ENCODE assay signal across 8 cellular contexts in genomic region chr2:55049794-55050132, GRCh38. TPM values are rescaled to one million over a fixed set of nuclear protein-coding genes. Genes with fewer than 3 reads are reported as not detected.
DNase-seq lines count a peak whose midpoint lies in the region; ATAC-seq and TF ChIP-seq lines count a peak whose summit lies in the region.

No MANE protein-coding gene starts in this region.

- 0 to 1% (median 1%) methylated on average over 6 to 41 of the region's 45 CpGs; no CpG with 5 or more reads in 1 of the 4 donors for WGBS in adrenal gland, 4 donors
- 1% methylated on average over 27 to 37 of the region's 45 CpGs for WGBS in tibial nerve, 2 donors

- peaks cover 73% of the 10 kb centered on the region for H3K4me1 ChIP-seq in CD4-positive, alpha-beta memory T cell (ENCODE audit: insufficient read depth, low read length)
- H3K4me1 ChIP-seq in adrenal gland (replicated peaks in 1 of 2) (peaks cover 22 to 49% of the 10 kb centered on the region in 2 donors), left lung (peaks cover 36 to 53% of the 10 kb centered on the region in 2 donors), tibial nerve (peaks cover 0 to 49% (median 24%) of the 10 kb centered on the region in 4 donors)

- TF ChIP-seq POLR2A in adrenal gland (IDR thresholded peaks at IDR 0.05) (no peak), tibial nerve (IDR thresholded peaks at IDR 0.05) (no peak)

- intact Hi-C loops in CD4-positive, alpha-beta memory T cell (cut with micrococcal nuclease) = loop anchor here (1.0 to 10.0 kb wide), 13 partner anchors 34 to 935 kb away; partner anchors contain the start of genes ACYP2, CCDC88A, CFAP36 and CLHC1
- intact Hi-C loops in adrenal gland (cut with DNase I) = loop anchor here (5.0 to 10.0 kb wide), 4 partner anchors 115 to 375 kb away; no protein-coding TSS in a partner anchor
- intact Hi-C loops in left lung (cut with DNase I) = loop anchor here in 1 of 2 donors (10.0 kb wide), 1 partner anchor 115 kb away; no protein-coding TSS in a partner anchor

- no peaks in the 10 kb centered on the region for H3K27me3 ChIP-seq in CD4-positive, alpha-beta memory T cell (ENCODE audit: insufficient read depth, low read length)
- H3K27me3 ChIP-seq in adrenal gland = no peaks in the 10 kb centered on the region
- H3K27me3 ChIP-seq in left lung = no peaks in the 10 kb centered on the region
- no peaks in the 10 kb centered on the region for H3K27me3 ChIP-seq in tibial nerve

- peak overlapping the region; percentile 87 for H3K27ac ChIP-seq in CD4-positive, alpha-beta memory T cell (ENCODE audit: low read depth, low read length)
- H3K27ac ChIP-seq in adrenal gland = peak overlapping the region; percentile 89 to 99 (median 98)
- peak overlapping the region; percentile 99 for H3K27ac ChIP-seq in left lung
- H3K27ac ChIP-seq in tibial nerve = peak overlapping the region; percentile 97 to 99 (median 99)

- CTCF ChIA-PET in CD4-positive, alpha-beta memory T cell (lab: Charles Lee; ENCODE audit: partially characterized antibody) = interaction anchor here (0.9 to 3.6 kb wide), 19 partner anchors 9 to 183 kb away, joined by 3 to 22 read pairs (median 8); partner anchors contain the start of gene RPS27A

- POLR2A ChIA-PET in CD4-positive, alpha-beta memory T cell (lab: Charles Lee; ENCODE audit: partially characterized antibody) = interaction anchor here (0.6 to 4.8 kb wide), 34 partner anchors 9 to 720 kb away, joined by 3 to 43 read pairs (median 7); partner anchors contain the start of genes CCDC88A, CFAP36, CLHC1 and MTIF2

- TF ChIP-seq CTCF in adrenal gland (IDR thresholded peaks at IDR 0.05) (no peak), left lung (IDR thresholded peaks at IDR 0.05) (no peak), tibial nerve (IDR thresholded peaks at IDR 0.05) (no peak)

- no peaks in the 10 kb centered on the region for H3K9me3 Mint-ChIP-seq in CD4-positive, alpha-beta memory T cell

- H3K4me3 ChIP-seq in CD4-positive, alpha-beta memory T cell (ENCODE audit: low read length in 2 of 2) = peak overlapping the region in 1 of 2 donors; percentile 93
- H3K4me3 ChIP-seq in adrenal gland (peak overlapping the region; percentile 52 to 99 (median 86)), left lung (peak overlapping the region; percentile 86 to 91), tibial nerve (peak overlapping the region; percentile 71 to 98 (median 94))

- no peaks in the 10 kb centered on the region for H3K9me3 ChIP-seq in CD4-positive, alpha-beta memory T cell (ENCODE audit: control insufficient read depth in 1 of 2, low read length in 2 of 2)
- H3K9me3 ChIP-seq in adrenal gland (replicated peaks in 1 of 3) = no peaks in the 10 kb centered on the region
- no peaks in the 10 kb centered on the region for H3K9me3 ChIP-seq in left lung
- no peaks in the 10 kb centered on the region for H3K9me3 ChIP-seq in tibial nerve

- H3K36me3 ChIP-seq in CD4-positive, alpha-beta memory T cell (ENCODE audit: insufficient read depth, low read length) = no peaks in the 10 kb centered on the region
- H3K36me3 ChIP-seq in adrenal gland (replicated peaks in 1 of 2) = no peaks in the 10 kb centered on the region
- H3K36me3 ChIP-seq in left lung = no peaks in the 10 kb centered on the region
- H3K36me3 ChIP-seq in tibial nerve = no peaks in the 10 kb centered on the region

- peak overlapping the region; percentile 94 to 100 (median 100) for H3K4me3 Mint-ChIP-seq in CD4-positive, alpha-beta memory T cell

- H3K27me3 Mint-ChIP-seq in CD4-positive, alpha-beta memory T cell = no peaks in the 10 kb centered on the region

- peak overlapping the region in 5 of 7 donors; percentile 93 to 100 (median 100) for H3K27ac Mint-ChIP-seq in CD4-positive, alpha-beta memory T cell

- peaks cover 53 to 84% (median 63%) of the 10 kb centered on the region in 4 donors for H3K4me1 Mint-ChIP-seq in CD4-positive, alpha-beta memory T cell

- ATAC-seq in HG02970 (IDR thresholded peaks at IDR 0.05; ENCODE audit: low FRiP score, unreplicated experiment) (peak; percentile 4), left lung (no peak), HG02938 (IDR thresholded peaks at IDR 0.05; ENCODE audit: unreplicated experiment) (no peak)

- peaks cover 0 to 15% of the 10 kb centered on the region in 2 donors for H3K36me3 Mint-ChIP-seq in CD4-positive, alpha-beta memory T cell

- no peak for DNase-seq in CD4-positive, alpha-beta memory T cell
- peak in 2 of 7 donors; percentile 21 to 33 for DNase-seq in adrenal gland
- no peak for DNase-seq in left lung
- no peak for DNase-seq in tibial nerve (ENCODE audit: low spot score in 2 of 2)
- no peak for DNase-seq in NCI-H1694 treated with DMSO at 0.1 percent for 48 hours (lab: John Stamatoyannopoulos, UW)
- DNase-seq in NCI-H524 (lab: John Stamatoyannopoulos, UW) = no peak

- TF ChIP-seq EP300 in tibial nerve (IDR thresholded peaks at IDR 0.05) = no peak

RNA-seq across cellular contexts. Expression of gene RTN4, which starts 0.5 kb away (rescaled TPM):
- 10 to 100 TPM; 73.8 to 81.3 TPM for total RNA-seq in CD4-positive, alpha-beta memory T cell
- 10 to 100 TPM; 89.1 to 90.0 TPM for polyA plus RNA-seq in CD4-positive, alpha-beta memory T cell
- 100 to 1,000 TPM; 216 to 538 (median 477) TPM for total RNA-seq in adrenal gland
- 100 to 1,000 TPM; 240 to 694 (median 266) TPM for polyA plus RNA-seq in adrenal gland
- 100 to 1,000 TPM; 317 to 373 TPM for total RNA-seq in left lung
- total RNA-seq in tibial nerve = 100 to 1,000 TPM; 232 to 245 (median 243) TPM
